In the genomic region with DNA sequence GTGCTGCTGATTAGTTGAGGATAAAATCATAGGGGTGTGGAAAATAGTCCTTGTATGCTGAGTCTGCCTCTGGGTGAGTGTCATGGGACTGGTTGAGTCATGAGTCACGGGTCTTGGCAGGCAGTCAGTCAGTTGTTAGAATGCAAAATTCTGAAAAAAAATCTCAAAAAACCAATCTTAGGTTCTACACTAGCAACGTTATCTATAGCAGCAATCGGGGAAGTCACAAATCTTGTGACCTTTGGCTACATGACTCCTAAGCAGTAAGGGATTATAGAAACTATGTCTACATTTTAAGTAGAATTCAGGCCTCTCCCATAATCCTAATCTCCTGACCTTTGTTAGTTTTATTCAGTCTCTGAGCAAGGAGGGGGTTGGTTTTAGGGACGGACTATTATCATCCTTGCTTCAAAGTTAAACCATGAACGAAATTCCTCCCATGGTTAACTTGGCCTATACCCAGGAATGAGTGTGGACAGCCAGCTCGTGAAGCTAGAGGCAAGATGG, we compare ENCODE assay signal across 1 cellular context.
TF ChIP-seq lines count a peak whose summit lies in the region.

No MANE protein-coding gene starts in this region.

TF ChIP-seq in K562, 482 proteins besides CTCF, POLR2A, EP300 and RAD21 (continued from another document):
- TF ChIP-seq, protein P1, sequence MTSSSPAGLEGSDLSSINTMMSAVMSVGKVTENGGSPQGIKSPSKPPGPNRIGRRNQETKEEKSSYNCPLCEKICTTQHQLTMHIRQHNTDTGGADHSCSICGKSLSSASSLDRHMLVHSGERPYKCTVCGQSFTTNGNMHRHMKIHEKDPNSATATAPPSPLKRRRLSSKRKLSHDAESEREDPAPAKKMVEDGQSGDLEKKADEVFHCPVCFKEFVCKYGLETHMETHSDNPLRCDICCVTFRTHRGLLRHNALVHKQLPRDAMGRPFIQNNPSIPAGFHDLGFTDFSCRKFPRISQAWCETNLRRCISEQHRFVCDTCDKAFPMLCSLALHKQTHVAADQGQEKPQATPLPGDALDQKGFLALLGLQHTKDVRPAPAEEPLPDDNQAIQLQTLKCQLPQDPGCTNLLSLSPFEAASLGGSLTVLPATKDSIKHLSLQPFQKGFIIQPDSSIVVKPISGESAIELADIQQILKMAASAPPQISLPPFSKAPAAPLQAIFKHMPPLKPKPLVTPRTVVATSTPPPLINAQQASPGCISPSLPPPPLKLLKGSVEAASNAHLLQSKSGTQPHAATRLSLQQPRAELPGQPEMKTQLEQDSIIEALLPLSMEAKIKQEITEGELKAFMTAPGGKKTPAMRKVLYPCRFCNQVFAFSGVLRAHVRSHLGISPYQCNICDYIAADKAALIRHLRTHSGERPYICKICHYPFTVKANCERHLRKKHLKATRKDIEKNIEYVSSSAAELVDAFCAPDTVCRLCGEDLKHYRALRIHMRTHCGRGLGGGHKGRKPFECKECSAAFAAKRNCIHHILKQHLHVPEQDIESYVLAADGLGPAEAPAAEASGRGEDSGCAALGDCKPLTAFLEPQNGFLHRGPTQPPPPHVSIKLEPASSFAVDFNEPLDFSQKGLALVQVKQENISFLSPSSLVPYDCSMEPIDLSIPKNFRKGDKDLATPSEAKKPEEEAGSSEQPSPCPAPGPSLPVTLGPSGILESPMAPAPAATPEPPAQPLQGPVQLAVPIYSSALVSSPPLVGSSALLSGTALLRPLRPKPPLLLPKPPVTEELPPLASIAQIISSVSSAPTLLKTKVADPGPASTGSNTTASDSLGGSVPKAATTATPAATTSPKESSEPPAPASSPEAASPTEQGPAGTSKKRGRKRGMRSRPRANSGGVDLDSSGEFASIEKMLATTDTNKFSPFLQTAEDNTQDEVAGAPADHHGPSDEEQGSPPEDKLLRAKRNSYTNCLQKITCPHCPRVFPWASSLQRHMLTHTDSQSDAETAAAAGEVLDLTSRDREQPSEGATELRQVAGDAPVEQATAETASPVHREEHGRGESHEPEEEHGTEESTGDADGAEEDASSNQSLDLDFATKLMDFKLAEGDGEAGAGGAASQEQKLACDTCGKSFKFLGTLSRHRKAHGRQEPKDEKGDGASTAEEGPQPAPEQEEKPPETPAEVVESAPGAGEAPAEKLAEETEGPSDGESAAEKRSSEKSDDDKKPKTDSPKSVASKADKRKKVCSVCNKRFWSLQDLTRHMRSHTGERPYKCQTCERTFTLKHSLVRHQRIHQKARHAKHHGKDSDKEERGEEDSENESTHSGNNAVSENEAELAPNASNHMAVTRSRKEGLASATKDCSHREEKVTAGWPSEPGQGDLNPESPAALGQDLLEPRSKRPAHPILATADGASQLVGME (CRISPR knock-in tag; IDR thresholded peaks at IDR 0.05) = no peak
- TF ChIP-seq HEY1 (CRISPR knock-in tag; IDR thresholded peaks at IDR 0.05; ENCODE audit: borderline replicate concordance) = no peak
